In the genomic region with DNA sequence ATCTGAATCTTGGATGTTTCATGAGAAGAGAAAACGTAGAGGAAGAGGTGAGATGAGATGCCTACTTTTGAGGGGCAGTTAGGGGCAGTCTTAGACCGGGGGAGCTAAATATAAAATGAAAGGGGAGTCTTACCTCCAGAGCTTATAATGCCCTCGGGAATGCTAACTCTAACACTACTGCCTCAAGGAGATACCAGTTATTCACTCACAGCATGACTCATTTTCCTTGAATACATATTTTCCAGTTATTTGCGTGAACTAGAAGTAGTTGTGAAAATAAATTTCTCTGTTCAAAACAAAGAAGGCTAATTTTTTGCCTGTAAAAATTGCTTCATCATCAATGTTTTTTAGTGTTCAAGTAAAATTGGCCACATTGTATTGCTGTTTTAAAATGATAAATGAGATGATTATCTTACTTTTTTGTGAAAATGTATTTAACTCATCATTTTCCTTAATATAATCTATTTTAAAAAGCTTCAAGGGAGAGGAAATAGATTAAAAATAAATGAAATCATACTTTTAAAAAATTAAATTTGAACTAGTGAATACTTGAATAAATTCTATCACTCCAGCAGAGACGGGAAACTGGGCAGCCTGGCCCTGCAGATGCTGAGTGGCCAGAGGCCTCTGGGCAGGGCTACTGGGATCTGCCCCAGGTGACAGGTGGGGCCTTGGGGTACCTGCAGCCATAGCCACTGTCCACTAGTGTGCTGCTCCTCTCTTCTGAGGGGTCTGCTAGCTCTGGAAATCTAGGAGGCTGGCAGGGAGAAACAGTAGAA, we compare ENCODE assay signal across 3 cellular contexts.
TF ChIP-seq lines count a peak whose summit lies in the region.

No MANE protein-coding gene starts in this region.

TF ChIP-seq in GM23338, 12 proteins besides CTCF, POLR2A, EP300 and RAD21 (continued from another document):
- TF ChIP-seq ZNF462 (CRISPR knock-in tag; IDR thresholded peaks at IDR 0.05) (no peak), JUNB (IDR thresholded peaks at IDR 0.05; ENCODE audit: unreplicated experiment) (no peak), NANOG (IDR thresholded peaks at IDR 0.05; ENCODE audit: borderline replicate concordance) (no peak), EZH2 (IDR thresholded peaks at IDR 0.05; ENCODE audit: low read depth, unreplicated experiment) (no peak), EZH2phosphoT487 (IDR thresholded peaks at IDR 0.05; ENCODE audit: unreplicated experiment) (no peak)

TF ChIP-seq in WTC11, 78 proteins besides CTCF, POLR2A, EP300 and RAD21 (continued from another document):
- TF ChIP-seq, protein P1, sequence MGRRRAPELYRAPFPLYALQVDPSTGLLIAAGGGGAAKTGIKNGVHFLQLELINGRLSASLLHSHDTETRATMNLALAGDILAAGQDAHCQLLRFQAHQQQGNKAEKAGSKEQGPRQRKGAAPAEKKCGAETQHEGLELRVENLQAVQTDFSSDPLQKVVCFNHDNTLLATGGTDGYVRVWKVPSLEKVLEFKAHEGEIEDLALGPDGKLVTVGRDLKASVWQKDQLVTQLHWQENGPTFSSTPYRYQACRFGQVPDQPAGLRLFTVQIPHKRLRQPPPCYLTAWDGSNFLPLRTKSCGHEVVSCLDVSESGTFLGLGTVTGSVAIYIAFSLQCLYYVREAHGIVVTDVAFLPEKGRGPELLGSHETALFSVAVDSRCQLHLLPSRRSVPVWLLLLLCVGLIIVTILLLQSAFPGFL (CRISPR knock-in tag; IDR thresholded peaks at IDR 0.05; ENCODE audit: borderline replicate concordance) = no peak

TF ChIP-seq in endothelial cell of umbilical vein, 7 proteins besides CTCF, POLR2A, EP300 and RAD21 (continued from another document):
- peak; percentile 82 for TF ChIP-seq FOS (IDR thresholded peaks at IDR 0.05; ENCODE audit: borderline replicate concordance, insufficient read depth, low read length)
- TF ChIP-seq JUN (IDR thresholded peaks at IDR 0.05; ENCODE audit: borderline replicate concordance, insufficient read depth, insufficient read length, low read depth) = peak; percentile 63
- no peak for TF ChIP-seq POLR2AphosphoS5 (IDR thresholded peaks at IDR 0.05; ENCODE audit: insufficient read depth, low read depth, low read length)
- TF ChIP-seq MYC (IDR thresholded peaks at IDR 0.05; ENCODE audit: low read depth, low read length) = no peak
- TF ChIP-seq MAX (IDR thresholded peaks at IDR 0.05; ENCODE audit: insufficient read depth, insufficient read length) = no peak
- TF ChIP-seq EZH2 (IDR thresholded peaks at IDR 0.05; ENCODE audit: borderline replicate concordance, low read depth, low read length, severe bottlenecking) = no peak
